ENCODE assay signal across 23 cellular contexts in the genomic region with DNA sequence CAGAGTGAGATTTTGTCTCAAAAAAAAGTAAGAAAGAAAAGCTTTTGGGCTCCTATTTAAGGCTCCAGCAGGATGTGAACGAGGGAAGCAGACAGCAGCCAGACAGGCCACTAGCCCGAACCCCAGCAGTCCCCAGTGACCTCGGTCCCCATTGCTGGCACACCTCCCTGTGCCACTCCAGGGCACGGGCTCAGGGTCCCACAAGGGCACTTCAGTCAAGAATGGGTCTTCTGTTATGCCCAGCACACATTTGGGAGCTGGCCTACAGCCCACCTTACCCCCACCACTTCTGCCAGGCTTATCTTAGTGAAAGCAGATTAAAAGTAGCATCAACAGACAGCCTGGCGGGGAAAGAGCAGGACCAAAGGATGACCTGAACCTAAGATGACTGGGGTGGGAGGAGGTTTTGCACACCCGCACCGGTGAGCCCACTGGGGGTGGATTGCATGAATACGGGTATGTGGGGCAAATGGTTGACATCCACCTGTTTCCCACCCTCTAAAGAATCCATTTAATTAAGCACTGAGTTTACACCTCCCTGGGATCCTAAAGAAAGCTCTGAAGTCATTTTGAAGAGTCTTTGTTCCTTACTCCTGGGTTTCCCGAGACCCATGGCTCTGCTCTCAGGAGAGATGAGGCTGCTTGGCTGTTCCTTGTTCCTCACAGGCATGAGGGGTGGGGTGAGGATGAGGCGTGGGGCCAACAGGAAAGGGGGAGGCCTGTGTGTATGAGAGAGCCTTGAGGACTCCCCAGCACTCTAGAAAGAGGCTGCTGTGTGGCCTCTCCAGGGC. TPM values are rescaled to one million over a fixed set of nuclear protein-coding genes. Genes with fewer than 3 reads are reported as not detected.
"Had no signal": no experiment of that assay in that cellular context is flagged by ENCODE, and none has a peak within 500 bp of the region (broad histone marks: within the 10 kb centered on the region; RNA-seq: fewer than 3 reads in every experiment).

No MANE protein-coding gene starts in this region.

- H3K4me1 Mint-ChIP-seq: stimulated activated memory B cell treated with anti-CD40 and anti-IgM and Interleukin-4, amounts not matched to agents 10 μg/mL and 1 μg/mL and 100 μg/mL, for 72 hours had no signal

- H3K27me3 ChIP-seq: brain microvascular endothelial cell, gastrocnemius medialis, heart left ventricle, thyroid gland had no signal

- H3K9ac ChIP-seq: parathyroid adenoma had no signal

- ATAC-seq: esophagus mucosa; gastrocnemius medialis; left lobe of liver; stimulated activated memory B cell treated with anti-CD40 and anti-IgM and Interleukin-4, amounts not matched to agents 10 μg/mL and 1 μg/mL and 100 μg/mL, for 72 hours had no signal

- H3K9me3 Mint-ChIP-seq: activated T-helper 1 cell treated with anti-CD3 and anti-CD28 coated beads, Interleukin-12 subunit alpha, Interleukin-12 subunit beta, Interleukin-2, Interleukin-4 antibody, amounts not matched to agents 30 ng/mL and 10 ng/mL and 1 ng/mL, durations not matched to agents 14 hours and 24 hours and 36 hours; naive B cell; stimulated activated memory B cell treated with anti-CD40 and anti-IgM and Interleukin-4, amounts not matched to agents 10 μg/mL and 1 μg/mL and 100 μg/mL, for 72 hours; T-helper 1 cell treated with Interleukin-12 subunit alpha and Interleukin-12 subunit beta and Interleukin-4 antibody, amounts not matched to agents 30 μg/mL and 1 μg/mL, for 36 hours had no signal

- DNase-seq: activated CD4-positive, alpha-beta T cell treated with anti-CD3 and anti-CD28 coated beads, Interleukin-2, amount 50 U/mL, for 4 hours; activated naive CD4-positive, alpha-beta T cell; brain microvascular endothelial cell; gastrocnemius medialis; kidney; naive B cell; spleen; stimulated activated CD4-positive, alpha-beta T cell treated with anti-CD3 and anti-CD28 coated beads, Interleukin-4, amount 100 ng/mL, for 4 hours had no signal

- H3K4me3 Mint-ChIP-seq: activated T-helper 1 cell treated with anti-CD3 and anti-CD28 coated beads, Interleukin-12 subunit alpha, Interleukin-12 subunit beta, Interleukin-2, Interleukin-4 antibody, amounts not matched to agents 30 ng/mL and 10 ng/mL and 1 ng/mL, durations not matched to agents 14 hours and 24 hours and 36 hours; stimulated activated memory B cell treated with anti-CD40 and anti-IgM and Interleukin-4, amounts not matched to agents 10 μg/mL and 1 μg/mL and 100 μg/mL, for 72 hours; T-helper 1 cell treated with Interleukin-12 subunit alpha and Interleukin-12 subunit beta and Interleukin-4 antibody, amounts not matched to agents 30 μg/mL and 1 μg/mL, for 36 hours had no signal

- H2AFZ ChIP-seq: parathyroid adenoma had no signal

- H3K36me3 ChIP-seq: brain microvascular endothelial cell, gastrocnemius medialis, heart left ventricle, thyroid gland had no signal

- H3K4me3 ChIP-seq: coronary artery, gastrocnemius medialis, heart left ventricle, spleen, thyroid gland had no signal

- H3K27ac Mint-ChIP-seq: activated T-helper 1 cell treated with anti-CD3 and anti-CD28 coated beads, Interleukin-12 subunit alpha, Interleukin-12 subunit beta, Interleukin-2, Interleukin-4 antibody, amounts not matched to agents 30 ng/mL and 10 ng/mL and 1 ng/mL, durations not matched to agents 14 hours and 24 hours and 36 hours; stimulated activated memory B cell treated with anti-CD40 and anti-IgM and Interleukin-4, amounts not matched to agents 10 μg/mL and 1 μg/mL and 100 μg/mL, for 72 hours; T-helper 1 cell treated with Interleukin-12 subunit alpha and Interleukin-12 subunit beta and Interleukin-4 antibody, amounts not matched to agents 30 μg/mL and 1 μg/mL, for 36 hours had no signal

- H3K9me3 ChIP-seq: gastrocnemius medialis, heart left ventricle, spleen, thyroid gland had no signal

- FAIRE-seq: kidney had no signal

- H3K36me3 Mint-ChIP-seq: naive B cell; stimulated activated memory B cell treated with anti-CD40 and anti-IgM and Interleukin-4, amounts not matched to agents 10 μg/mL and 1 μg/mL and 100 μg/mL, for 72 hours had no signal

- H3K4me1 ChIP-seq: parathyroid adenoma had no signal

- H3K27ac ChIP-seq: brain microvascular endothelial cell, coronary artery, gastrocnemius medialis, heart left ventricle, parathyroid adenoma, spleen, thyroid gland, VCaP had no signal

RNA-seq across cellular contexts. Expression of a gene that starts 4.7 kb away (rescaled TPM):
- total RNA-seq: activated CD8-positive, alpha-beta memory T cell treated with anti-CD3 and anti-CD28 coated beads for 36 hours; activated T-helper 1 cell treated with anti-CD3 and anti-CD28 coated beads, Interleukin-12 subunit alpha, Interleukin-12 subunit beta, Interleukin-2, Interleukin-4 antibody, amounts not matched to agents 30 ng/mL and 10 ng/mL and 1 ng/mL, durations not matched to agents 14 hours and 24 hours and 36 hours; lung microvascular endothelial cell had no signal

RNA-seq across cellular contexts. Expression of a gene that starts 6.2 kb away (rescaled TPM):
- total RNA-seq: activated CD8-positive, alpha-beta memory T cell treated with anti-CD3 and anti-CD28 coated beads for 36 hours; activated T-helper 1 cell treated with anti-CD3 and anti-CD28 coated beads, Interleukin-12 subunit alpha, Interleukin-12 subunit beta, Interleukin-2, Interleukin-4 antibody, amounts not matched to agents 30 ng/mL and 10 ng/mL and 1 ng/mL, durations not matched to agents 14 hours and 24 hours and 36 hours; aorta; esophagus mucosa; kidney; left lobe of liver; lung microvascular endothelial cell; mononuclear cell had no signal
- polyA plus RNA-seq: aorta, heart left ventricle, urinary bladder had no signal

RNA-seq across cellular contexts. Expression of a gene that starts 47.7 kb away (rescaled TPM):
- total RNA-seq: lung microvascular endothelial cell had no signal
- polyA plus RNA-seq: heart left ventricle, urinary bladder had no signal

RNA-seq across cellular contexts. Expression of a gene that starts 54.3 kb away (rescaled TPM):
- total RNA-seq: activated CD8-positive, alpha-beta memory T cell treated with anti-CD3 and anti-CD28 coated beads for 36 hours; activated T-helper 1 cell treated with anti-CD3 and anti-CD28 coated beads, Interleukin-12 subunit alpha, Interleukin-12 subunit beta, Interleukin-2, Interleukin-4 antibody, amounts not matched to agents 30 ng/mL and 10 ng/mL and 1 ng/mL, durations not matched to agents 14 hours and 24 hours and 36 hours; lung microvascular endothelial cell; mononuclear cell had no signal
- polyA plus RNA-seq: aorta had no signal
